Comparison of ENCODE assay signal across 8 cellular contexts in the genomic region with DNA sequence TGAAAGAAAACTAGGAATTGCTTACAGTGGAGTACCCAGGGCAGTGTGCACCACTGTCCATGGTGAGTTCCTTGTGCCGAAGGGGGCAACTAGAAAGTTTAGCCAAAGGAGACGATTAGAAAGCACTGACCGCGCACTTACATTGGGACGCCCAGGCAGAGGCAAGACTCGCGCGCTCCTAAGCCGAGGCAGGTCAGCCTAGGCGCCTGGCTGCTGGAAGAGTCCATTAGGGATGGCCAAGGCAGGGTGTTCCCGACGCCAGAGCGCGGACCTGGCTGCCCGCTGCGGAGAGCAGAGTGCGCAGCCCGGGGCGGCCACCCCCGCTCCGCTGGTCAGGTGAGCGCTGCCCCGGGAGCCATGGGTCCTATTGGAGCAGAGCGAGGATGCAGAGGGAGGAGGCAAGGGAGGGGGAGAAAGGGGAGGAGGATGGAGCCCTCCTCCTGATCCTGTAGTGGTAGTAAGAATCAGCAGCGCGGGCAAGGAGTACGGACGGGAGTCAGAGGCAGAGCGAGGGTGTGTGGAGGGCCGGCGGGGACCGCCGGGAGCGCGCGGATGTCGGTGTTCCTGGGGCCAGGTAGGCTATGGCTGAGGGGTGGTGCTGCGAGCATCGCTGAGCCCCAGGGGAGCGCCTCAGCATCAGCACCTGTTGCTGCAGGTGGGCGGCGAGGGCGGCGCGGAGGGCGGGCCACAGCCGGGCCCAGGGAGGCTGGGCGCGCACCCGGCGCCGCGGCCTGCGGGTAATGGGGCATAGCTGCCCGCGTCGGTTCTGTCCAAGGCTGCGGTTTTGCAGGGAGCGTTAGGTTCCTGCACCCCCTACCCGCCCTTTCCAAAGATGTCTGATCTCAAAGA. TPM values are rescaled to one million over a fixed set of nuclear protein-coding genes. Genes with fewer than 3 reads are reported as not detected.
A peak's percentile ranks its signal among the peaks of the same experiment; 100 is the strongest.
DNase-seq lines count a peak whose midpoint lies in the region; ATAC-seq and TF ChIP-seq lines count a peak whose summit lies in the region.

A gene with protein sequence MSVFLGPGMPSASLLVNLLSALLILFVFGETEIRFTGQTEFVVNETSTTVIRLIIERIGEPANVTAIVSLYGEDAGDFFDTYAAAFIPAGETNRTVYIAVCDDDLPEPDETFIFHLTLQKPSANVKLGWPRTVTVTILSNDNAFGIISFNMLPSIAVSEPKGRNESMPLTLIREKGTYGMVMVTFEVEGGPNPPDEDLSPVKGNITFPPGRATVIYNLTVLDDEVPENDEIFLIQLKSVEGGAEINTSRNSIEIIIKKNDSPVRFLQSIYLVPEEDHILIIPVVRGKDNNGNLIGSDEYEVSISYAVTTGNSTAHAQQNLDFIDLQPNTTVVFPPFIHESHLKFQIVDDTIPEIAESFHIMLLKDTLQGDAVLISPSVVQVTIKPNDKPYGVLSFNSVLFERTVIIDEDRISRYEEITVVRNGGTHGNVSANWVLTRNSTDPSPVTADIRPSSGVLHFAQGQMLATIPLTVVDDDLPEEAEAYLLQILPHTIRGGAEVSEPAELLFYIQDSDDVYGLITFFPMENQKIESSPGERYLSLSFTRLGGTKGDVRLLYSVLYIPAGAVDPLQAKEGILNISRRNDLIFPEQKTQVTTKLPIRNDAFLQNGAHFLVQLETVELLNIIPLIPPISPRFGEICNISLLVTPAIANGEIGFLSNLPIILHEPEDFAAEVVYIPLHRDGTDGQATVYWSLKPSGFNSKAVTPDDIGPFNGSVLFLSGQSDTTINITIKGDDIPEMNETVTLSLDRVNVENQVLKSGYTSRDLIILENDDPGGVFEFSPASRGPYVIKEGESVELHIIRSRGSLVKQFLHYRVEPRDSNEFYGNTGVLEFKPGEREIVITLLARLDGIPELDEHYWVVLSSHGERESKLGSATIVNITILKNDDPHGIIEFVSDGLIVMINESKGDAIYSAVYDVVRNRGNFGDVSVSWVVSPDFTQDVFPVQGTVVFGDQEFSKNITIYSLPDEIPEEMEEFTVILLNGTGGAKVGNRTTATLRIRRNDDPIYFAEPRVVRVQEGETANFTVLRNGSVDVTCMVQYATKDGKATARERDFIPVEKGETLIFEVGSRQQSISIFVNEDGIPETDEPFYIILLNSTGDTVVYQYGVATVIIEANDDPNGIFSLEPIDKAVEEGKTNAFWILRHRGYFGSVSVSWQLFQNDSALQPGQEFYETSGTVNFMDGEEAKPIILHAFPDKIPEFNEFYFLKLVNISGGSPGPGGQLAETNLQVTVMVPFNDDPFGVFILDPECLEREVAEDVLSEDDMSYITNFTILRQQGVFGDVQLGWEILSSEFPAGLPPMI (N-terminal part only) (plus strand): TSS at position 454 of the 849 bp plus-strand sequence. CDS start 99 bp downstream, at position 553.

- TF ChIP-seq CTCF in upper lobe of right lung (IDR thresholded peaks at IDR 0.05): no peak

- H3K4me1 ChIP-seq in upper lobe of right lung: peaks cover 8% of the 10 kb centered on the region

- no peak for DNase-seq in activated T-cell treated with anti-CD3 and anti-CD28 coated beads, Interleukin-2, amount 50 U/mL, for 24 hours
- DNase-seq in activated T-cell treated with anti-CD3 and anti-CD28 coated beads, Interleukin-2, amount 50 U/mL, for 1 hour: no peak
- DNase-seq in LHCN-M2 (ENCODE audit: low read depth): peak; percentile 3
- DNase-seq in T-cell: no peak
- DNase-seq in erythroblast (lab: John Stamatoyannopoulos, UW): peak; percentile 30 to 33
- DNase-seq in middle frontal gyrus (ENCODE audit: extremely low spot score, low spot score): peak; percentile 50
- DNase-seq in upper lobe of right lung: peak; percentile 95
- DNase-seq in immature natural killer cell: no peak

- H3K4me3 Mint-ChIP-seq in activated T-cell treated with anti-CD3 and anti-CD28 coated beads, Interleukin-2, amount 50 U/mL, for 24 hours: peak within 1 kb of the TSS; percentile 59
- peak within 1 kb of the TSS; percentile 39 to 60 (median 41) for H3K4me3 Mint-ChIP-seq in T-cell
- peak within 1 kb of the TSS in 2 of 5 donors; percentile 1 to 33 for H3K4me3 Mint-ChIP-seq in immature natural killer cell

- CTCF ChIA-PET in T-cell (lab: Charles Lee): interaction anchor here in 1 of 2 donors (0.6 kb wide), 1 partner anchor 1867 kb away, joined by 3 read pairs; no protein-coding TSS in a partner anchor

- intact Hi-C loops in upper lobe of right lung (cut with DNase I): no loop called here

- peak; percentile 20 to 62 (median 37) for ATAC-seq in T-cell (replicated peaks in 1 of 4)
- peak; percentile 99 for ATAC-seq in upper lobe of right lung

- no peak within 1 kb of the TSS for H3K27ac Mint-ChIP-seq in activated T-cell treated with anti-CD3 and anti-CD28 coated beads, Interleukin-2, amount 50 U/mL, for 24 hours
- H3K27ac Mint-ChIP-seq in T-cell (peak within 1 kb of the TSS in 1 of 2 donors; percentile 67), immature natural killer cell (no peak within 1 kb of the TSS)

- peaks cover 54% of the 10 kb centered on the region for H3K27me3 ChIP-seq in upper lobe of right lung

- H3K36me3 ChIP-seq in upper lobe of right lung: no peaks in the 10 kb centered on the region

- H3K36me3 Mint-ChIP-seq in activated T-cell treated with anti-CD3 and anti-CD28 coated beads, Interleukin-2, amount 50 U/mL, for 24 hours (ENCODE audit: low read depth): no peaks in the 10 kb centered on the region
- H3K36me3 Mint-ChIP-seq in T-cell: no peaks in the 10 kb centered on the region
- H3K36me3 Mint-ChIP-seq in immature natural killer cell: no peaks in the 10 kb centered on the region

- no peaks in the 10 kb centered on the region for H3K9me3 ChIP-seq in upper lobe of right lung

- peak within 1 kb of the TSS; percentile 74 for H3K27ac ChIP-seq in upper lobe of right lung

- H3K4me3 ChIP-seq in upper lobe of right lung: peak within 1 kb of the TSS; percentile 47

- no peak for TF ChIP-seq POLR2A in erythroblast (IDR thresholded peaks at IDR 0.05; ENCODE audit: low read length)

- peaks cover 75% of the 10 kb centered on the region for H3K27me3 Mint-ChIP-seq in activated T-cell treated with anti-CD3 and anti-CD28 coated beads, Interleukin-2, amount 50 U/mL, for 24 hours
- peaks cover 50 to 60% of the 10 kb centered on the region in 2 donors for H3K27me3 Mint-ChIP-seq in T-cell
- H3K27me3 Mint-ChIP-seq in immature natural killer cell (ENCODE audit: low read depth in 3 of 3): peaks cover 3 to 16% (median 12%) of the 10 kb centered on the region in 3 donors

- POLR2A ChIA-PET in T-cell (lab: Charles Lee): no interaction called here

- H3K4me1 Mint-ChIP-seq in activated T-cell treated with anti-CD3 and anti-CD28 coated beads, Interleukin-2, amount 50 U/mL, for 24 hours (ENCODE audit: low read depth): peaks cover 9% of the 10 kb centered on the region
- H3K4me1 Mint-ChIP-seq in T-cell (peaks cover 10 to 12% (median 11%) of the 10 kb centered on the region in 3 donors), immature natural killer cell (peaks cover 0 to 6% of the 10 kb centered on the region in 2 donors)

- H3K9me3 Mint-ChIP-seq in activated T-cell treated with anti-CD3 and anti-CD28 coated beads, Interleukin-2, amount 50 U/mL, for 24 hours: no peaks in the 10 kb centered on the region
- no peaks in the 10 kb centered on the region for H3K9me3 Mint-ChIP-seq in T-cell
- no peaks in the 10 kb centered on the region for H3K9me3 Mint-ChIP-seq in immature natural killer cell

RNA-seq across cellular contexts. Expression of the gene that starts here (rescaled TPM):
- total RNA-seq in LHCN-M2 (2014; rRNA removed): 0.17 TPM in 1 of 2 replicates, not detected in the other
- polyA plus RNA-seq in LHCN-M2 (2012): not detected
- 1 to 10 TPM in 3 of 5 donors, under 1 TPM in 1, not detected in 1; 0.68 to 1.6 (median 1.2) TPM for total RNA-seq in T-cell
- total RNA-seq in upper lobe of right lung: 47.1 TPM
- under 1 TPM in 1 of 3 donors, not detected in 2; 0.43 TPM for polyA plus RNA-seq in immature natural killer cell

Comparison
In these comparisons a context has a peak if more than half of its experiments do, and no peak if none do; other contexts are left out.
1. RNA of the gene that starts here (total RNA-seq): 47.1 TPM in upper lobe of right lung (single experiment); 0.68 to 1.6 TPM in T-cell and 0.17 TPM in LHCN-M2; every median in the first group is over 10 times any median in the second.
2. Peak in DNase-seq in LHCN-M2; RNA of the gene not detected or under 1 TPM.
3. DNase-seq: peak in erythroblast (2 of 2), middle frontal gyrus (single experiment) and upper lobe of right lung (single experiment); none in activated T-cell treated with anti-CD3 and anti-CD28 coated beads, Interleukin-2, amount 50 U/mL, for 24 hours (single experiment), activated T-cell treated with anti-CD3 and anti-CD28 coated beads, Interleukin-2, amount 50 U/mL, for 1 hour (single experiment), T-cell (0 of 34) and immature natural killer cell (0 of 3).